ENCODE assay signal across 8 cellular contexts in genomic region chr15:45186771-45187577, GRCh38. TPM values are rescaled to one million over a fixed set of nuclear protein-coding genes. Genes with fewer than 3 reads are reported as not detected.
DNase-seq lines count a peak whose midpoint lies in the region; ATAC-seq and TF ChIP-seq lines count a peak whose summit lies in the region.

No MANE protein-coding gene starts in this region.

- no peaks in the 10 kb centered on the region for H3K9me3 ChIP-seq in ectodermal cell (ENCODE audit: control insufficient read depth, low read length)

- H3K36me3 ChIP-seq in BJ (ENCODE audit: control insufficient read depth, insufficient read depth, low read length) (no peaks in the 10 kb centered on the region; the same call in 1 of the 2 replicates), ectodermal cell (ENCODE audit: control insufficient read depth, insufficient read depth, low read length) (no peaks in the 10 kb centered on the region)

- H3K27ac ChIP-seq in ectodermal cell (ENCODE audit: insufficient read depth, low read depth, low read length, poor library complexity, severe bottlenecking): peak overlapping the region; percentile 62

- H3K27me3 Mint-ChIP-seq in nephron (ENCODE audit: low read depth): peaks cover 7% of the 10 kb centered on the region

- peaks cover 41% of the 10 kb centered on the region for H3K4me1 Mint-ChIP-seq in nephron

- H3K27me3 ChIP-seq in BJ (ENCODE audit: control insufficient read depth, insufficient read depth, low read length) (no peaks in the 10 kb centered on the region; the same call in 1 of the 2 replicates), ectodermal cell (ENCODE audit: control insufficient read depth, insufficient read depth, low read length, poor library complexity, severe bottlenecking) (peaks cover 25% of the 10 kb centered on the region)

- 3% methylated on average over 42 of the region's 42 CpGs for WGBS in ectodermal cell, 2 experiments

- ATAC-seq in HG02571 (IDR thresholded peaks at IDR 0.05; ENCODE audit: unreplicated experiment): no peak
- ATAC-seq in HG03139 (IDR thresholded peaks at IDR 0.05; ENCODE audit: unreplicated experiment): no peak

- peak overlapping the region; percentile 93 to 99 (median 97) for H3K4me3 Mint-ChIP-seq in nephron

- peaks cover 28% of the 10 kb centered on the region for H3K4me1 ChIP-seq in ectodermal cell (ENCODE audit: control insufficient read depth, insufficient read depth, low read length)

- H3K4me3 ChIP-seq in BJ (ENCODE audit: low read depth, low read length) (peak overlapping the region; percentile 67), ectodermal cell (ENCODE audit: insufficient read depth, low read depth, low read length) (peak overlapping the region; percentile 76)
- peak overlapping the region; percentile 77 for H3K4me3 ChIP-seq in Jurkat, Clone E6-1 (ENCODE audit: low read length)

- TF ChIP-seq CTCF in BJ (IDR thresholded peaks at IDR 0.05; ENCODE audit: insufficient read depth, low read depth, low read length): no peak
- TF ChIP-seq CTCF in nephron (IDR thresholded peaks at IDR 0.05; ENCODE audit: unreplicated experiment in 3 of 3): no peak

- H3K36me3 Mint-ChIP-seq in nephron (ENCODE audit: low read depth): peaks cover 2% of the 10 kb centered on the region

- peak overlapping the region; percentile 72 to 85 (median 82) for H3K27ac Mint-ChIP-seq in nephron

- no peak for DNase-seq in BJ (ENCODE audit: low read depth)
- no peak for DNase-seq in Jurkat, Clone E6-1 (ENCODE audit: low read depth, low spot score)
- no peak for DNase-seq in NCI-H187 treated with DMSO at 0.1 percent for 48 hours (lab: John Stamatoyannopoulos, UW)
- DNase-seq in GDM1 (lab: John Stamatoyannopoulos, UW): no peak

- H3K9me3 Mint-ChIP-seq in nephron: no peaks in the 10 kb centered on the region

- POLR2A ChIA-PET in BJ (lab: Charles Lee): no interaction called here

- CTCF ChIA-PET in BJ (lab: Yijun Ruan, JAX): interaction anchor here (0.9 to 4.7 kb wide), 6 partner anchors 11 to 425 kb away, joined by 3 to 22 read pairs (median 8); no protein-coding TSS in a partner anchor

RNA-seq across cellular contexts. Expression of gene SHF, which starts 0.8 kb away (rescaled TPM):
- 3.9 and 5.2 TPM in 2 replicates for polyA plus RNA-seq in BJ (2011; rRNA removed)
- polyA minus RNA-seq in BJ (2011; rRNA and poly(A)+ RNA removed): 6.8 and 8.5 TPM in 2 replicates
- 13.0 TPM for polyA plus RNA-seq in Jurkat, Clone E6-1 (2012; ENCODE audit: insufficient read depth, insufficient read length)
- polyA plus RNA-seq in ectodermal cell (2013, experiment 1 of 4): 62.2 TPM
- polyA plus RNA-seq in ectodermal cell (2013, experiment 2 of 4): 66.8 TPM
- 52.4 TPM for polyA plus RNA-seq in ectodermal cell (2013, experiment 3 of 4)
- polyA plus RNA-seq in ectodermal cell (2013, experiment 4 of 4): 62.2 TPM

RNA-seq across cellular contexts. Expression of gene DUOX1, which starts 57.2 kb away (rescaled TPM):
- polyA plus RNA-seq in BJ (2011; rRNA removed): 0.09 TPM in 1 of 2 replicates, not detected in the other
- not detected in 2 replicates for polyA minus RNA-seq in BJ (2011; rRNA and poly(A)+ RNA removed)
- 2.8 TPM for polyA plus RNA-seq in Jurkat, Clone E6-1 (2012; ENCODE audit: insufficient read depth, insufficient read length)
- not detected for polyA plus RNA-seq in ectodermal cell (2013, experiment 1 of 4)
- 0.12 TPM for polyA plus RNA-seq in ectodermal cell (2013, experiment 2 of 4)
- polyA plus RNA-seq in ectodermal cell (2013, experiment 3 of 4): 0.16 TPM
- 0.08 TPM for polyA plus RNA-seq in ectodermal cell (2013, experiment 4 of 4)

RNA-seq across cellular contexts. Expression of gene DUOXA1, which starts 57.3 kb away (rescaled TPM):
- polyA plus RNA-seq in BJ (2011; rRNA removed): not detected in 2 replicates
- not detected in 2 replicates for polyA minus RNA-seq in BJ (2011; rRNA and poly(A)+ RNA removed)
- polyA plus RNA-seq in Jurkat, Clone E6-1 (2012; ENCODE audit: insufficient read depth, insufficient read length): not detected
- polyA plus RNA-seq in ectodermal cell (2013, experiment 1 of 4): not detected
- polyA plus RNA-seq in ectodermal cell (2013, experiment 2 of 4): not detected
- polyA plus RNA-seq in ectodermal cell (2013, experiment 3 of 4): not detected
- polyA plus RNA-seq in ectodermal cell (2013, experiment 4 of 4): not detected
